Comparison of ENCODE assay signal across 9 cellular contexts in genomic region chr1:23555225-23555801, GRCh38. TPM values are rescaled to one million over a fixed set of nuclear protein-coding genes. Genes with fewer than 3 reads are reported as not detected.
DNase-seq lines count a peak whose midpoint lies in the region; ATAC-seq, FAIRE-seq and TF ChIP-seq lines count a peak whose summit lies in the region.
"Had no signal": no experiment of that assay in that cellular context is flagged by ENCODE, and none has a peak within 500 bp of the region (broad histone marks: within the 10 kb centered on the region; RNA-seq: fewer than 3 reads in every experiment).

No MANE protein-coding gene starts in this region.

- peaks cover 23% of the 10 kb centered on the region for H3K79me2 ChIP-seq in endothelial cell of umbilical vein (ENCODE audit: control insufficient read depth, insufficient read depth, low read length)

- no peak for FAIRE-seq in endothelial cell of umbilical vein (lab: Jason Lieb, UNC)
- FAIRE-seq: colon had no signal

- dilution Hi-C loops in endothelial cell of umbilical vein (cut with MboI; ENCODE audit: extremely low pct_ligation_motif_present, low sequenced_read_pairs), result no loop called here

- TF ChIP-seq CTCF in Panc1 (IDR thresholded peaks at IDR 0.05) (peak; percentile 50; the same call in 1 of the 2 replicates), endothelial cell of umbilical vein (IDR thresholded peaks at IDR 0.05; ENCODE audit: extremely low read depth in 1 of 2, insufficient read depth in 1 of 2, low read depth in 1 of 2, low read length in 2 of 2) (no peak)

- intact Hi-C loops in Panc1 (cut with micrococcal nuclease; ENCODE audit: unreplicated experiment), result no loop called here
- intact Hi-C loops in endothelial cell of umbilical vein (cut with micrococcal nuclease), result loop anchor here (2.0 to 5.0 kb wide), 3 partner anchors 137 to 247 kb away; partner anchors contain the start of genes ELOA and GALE

- H3K4me3 ChIP-seq in Panc1 (ENCODE audit: low read depth in 2 of 2, low read length in 2 of 2) (peak overlapping the region; percentile 43 to 52), endothelial cell of umbilical vein (replicated peaks in 1 of 3; ENCODE audit: insufficient read depth in 1 of 3, low read depth in 1 of 3, low read length in 3 of 3) (peak overlapping the region in 2 of 3 experiments; percentile 32 to 55), neuron (ENCODE audit: low read length) (peak overlapping the region; percentile 90)

- no peak for TF ChIP-seq POLR2A in endothelial cell of umbilical vein (IDR thresholded peaks at IDR 0.05; ENCODE audit: low read depth, low read length)

- ATAC-seq in Panc1 (no peak), HG02973 (IDR thresholded peaks at IDR 0.05; ENCODE audit: unreplicated experiment) (no peak), HG02571 (IDR thresholded peaks at IDR 0.05; ENCODE audit: unreplicated experiment) (no peak)

- BruUV-seq in Panc1 (replicated peaks; lab: Mats Ljungman, UMichigan), result TSS peak; percentile 96
- BruUV-seq in endothelial cell of umbilical vein (replicated peaks; lab: Mats Ljungman, UMichigan), result TSS peak; percentile 39

- H3K4me1 ChIP-seq in Panc1 (ENCODE audit: control insufficient read depth, insufficient read depth, low read length) (peaks cover 43% of the 10 kb centered on the region), endothelial cell of umbilical vein (ENCODE audit: control insufficient read depth, extremely low read depth, insufficient read depth, low read length) (peaks cover 46% of the 10 kb centered on the region), neuron (ENCODE audit: insufficient read depth, low read length) (peaks cover 43% of the 10 kb centered on the region)

- H2AFZ ChIP-seq in endothelial cell of umbilical vein (ENCODE audit: low read depth, low read length), result no peak overlapping the region
- no peak overlapping the region for H2AFZ ChIP-seq in neuron (ENCODE audit: low read depth, low read length)

- no peaks in the 10 kb centered on the region for H3K9me1 ChIP-seq in endothelial cell of umbilical vein (replicated peaks; ENCODE audit: control insufficient read depth, extremely low read depth, insufficient read depth, low read length)

- H3K36me3 ChIP-seq in Panc1 (ENCODE audit: control insufficient read depth, insufficient read depth, low read length) (peaks cover 6% of the 10 kb centered on the region; the same call in 1 of the 2 replicates), endothelial cell of umbilical vein (ENCODE audit: control insufficient read depth in 2 of 2, extremely low read depth in 1 of 2, insufficient read depth in 2 of 2, low read length in 2 of 2) (peaks cover 2 to 3% of the 10 kb centered on the region in 2 experiments), neuron (ENCODE audit: insufficient read depth, low read length) (peaks cover 2% of the 10 kb centered on the region)

- H3K9ac ChIP-seq in endothelial cell of umbilical vein (replicated peaks; ENCODE audit: extremely low read depth, insufficient read depth, low read length), result peak overlapping the region; percentile 99

- H3K27ac ChIP-seq in Panc1 (ENCODE audit: low read length), result peak overlapping the region; percentile 88
- peak overlapping the region; percentile 99 for H3K27ac ChIP-seq in endothelial cell of umbilical vein (ENCODE audit: insufficient read depth, low read depth, low read length)

- H3K27me3 ChIP-seq in Panc1 (ENCODE audit: control insufficient read depth, insufficient read depth, low read length) (no peaks in the 10 kb centered on the region), endothelial cell of umbilical vein (ENCODE audit: control insufficient read depth in 2 of 2, insufficient read depth in 2 of 2, low read length in 2 of 2) (no peaks in the 10 kb centered on the region), neuron (ENCODE audit: insufficient read depth, low read length) (no peaks in the 10 kb centered on the region)

- POLR2A ChIA-PET in Panc1 (lab: Charles Lee), result no interaction called here
- POLR2A ChIA-PET in endothelial cell of umbilical vein (lab: Charles Lee), result interaction anchor here (1.2 to 1.7 kb wide), 3 partner anchors 9 to 80 kb away, joined by 4 to 5 read pairs (median 4); no protein-coding TSS in a partner anchor

- CTCF ChIA-PET in Panc1 (lab: Charles Lee), result interaction anchor here (0.6 to 2.5 kb wide), 5 partner anchors 11 to 82 kb away, joined by 3 to 11 read pairs (median 5); no protein-coding TSS in a partner anchor
- CTCF ChIA-PET in endothelial cell of umbilical vein (lab: Charles Lee), result interaction anchor here (0.7 to 24.8 kb wide), 10 partner anchors 10 to 109 kb away, joined by 3 to 1069 read pairs (median 4); partner anchors contain the start of gene ASAP3

- DNase-seq in NCI-H748 (lab: John Stamatoyannopoulos, UW; ENCODE audit: unreplicated experiment) (peak; percentile 45), NCI-H748 treated with DMSO at 0.1 percent for 48 hours (lab: John Stamatoyannopoulos, UW) (no peak), Panc1 (ENCODE audit: low read depth, low spot score) (no peak), endothelial cell of umbilical vein (ENCODE audit: low read depth, low spot score) (peak; percentile 78), NCI-H187 treated with DMSO at 0.1 percent for 48 hours (lab: John Stamatoyannopoulos, UW) (no peak)

- peak overlapping the region; percentile 79 for H3K4me2 ChIP-seq in endothelial cell of umbilical vein (ENCODE audit: insufficient read depth, low read length)

- H4K20me1 ChIP-seq in endothelial cell of umbilical vein (replicated peaks; ENCODE audit: control insufficient read depth, extremely low read depth, insufficient read depth, low read length), result no peaks in the 10 kb centered on the region

- no peaks in the 10 kb centered on the region for H3K9me3 ChIP-seq in Panc1 (ENCODE audit: control insufficient read depth, insufficient read depth, low read depth, low read length)
- H3K9me3 ChIP-seq in endothelial cell of umbilical vein (replicated peaks; ENCODE audit: control insufficient read depth, insufficient read depth, low read length), result no peaks in the 10 kb centered on the region
- no peaks in the 10 kb centered on the region for H3K9me3 ChIP-seq in neuron (ENCODE audit: low read length)

- in situ Hi-C loops in Panc1 (cut with HindIII; ENCODE audit: low pct_unique_long_range_greater_than_20kb, low sequenced_read_pairs), result no loop called here

TF ChIP-seq in endothelial cell of umbilical vein, 7 proteins besides CTCF, POLR2A, EP300 and RAD21:
- TF ChIP-seq POLR2AphosphoS5 (IDR thresholded peaks at IDR 0.05; ENCODE audit: insufficient read depth, low read depth, low read length) (peak; percentile 5), FOS (IDR thresholded peaks at IDR 0.05; ENCODE audit: borderline replicate concordance, insufficient read depth, low read length) (no peak)
TF ChIP-seq in endothelial cell of umbilical vein: peak in this region for 1.

RNA-seq across cellular contexts. Expression of gene ID3, which starts 4.0 kb away (rescaled TPM):
- total RNA-seq in Panc1 (2021; ENCODE audit: unreplicated experiment) (39.6 TPM), endothelial cell of umbilical vein (277 and 310 TPM in 2 replicates)
- 46.3 TPM for polyA plus RNA-seq in Panc1 (2012; ENCODE audit: insufficient read length)
- 783 and 971 TPM in 2 replicates for polyA plus RNA-seq in endothelial cell of umbilical vein
- 696 and 743 TPM in 2 replicates for polyA plus RNA-seq in endothelial cell of umbilical vein (2011; cell fraction: cytosol; rRNA removed)
- 934 and 1,004 TPM in 2 replicates for polyA plus RNA-seq in endothelial cell of umbilical vein (2011; cell fraction: nucleus; rRNA removed)
- polyA plus RNA-seq in endothelial cell of umbilical vein (2012), result 264 and 295 TPM in 2 replicates
- polyA minus RNA-seq in endothelial cell of umbilical vein, result 160 and 202 TPM in 2 replicates
- polyA minus RNA-seq in endothelial cell of umbilical vein (2011; cell fraction: cytosol; rRNA and poly(A)+ RNA removed), result 421 TPM
- polyA minus RNA-seq in endothelial cell of umbilical vein (2011; cell fraction: nucleus; rRNA and poly(A)+ RNA removed), result 377 and 561 TPM in 2 replicates

RNA-seq across cellular contexts. Expression of gene E2F2, which starts 24.3 kb away (rescaled TPM):
- 9.5 TPM for total RNA-seq in Panc1 (2021; ENCODE audit: unreplicated experiment)
- polyA plus RNA-seq in Panc1 (2012; ENCODE audit: insufficient read length), result 3.1 TPM
- total RNA-seq in endothelial cell of umbilical vein, result 5.0 and 5.6 TPM in 2 replicates
- polyA plus RNA-seq in endothelial cell of umbilical vein, result 0.83 and 1.1 TPM in 2 replicates
- polyA plus RNA-seq in endothelial cell of umbilical vein (2011; cell fraction: cytosol; rRNA removed), result 0.95 and 1.2 TPM in 2 replicates
- 1.9 and 2.0 TPM in 2 replicates for polyA plus RNA-seq in endothelial cell of umbilical vein (2011; cell fraction: nucleus; rRNA removed)
- polyA plus RNA-seq in endothelial cell of umbilical vein (2012), result 1.1 and 1.6 TPM in 2 replicates
- polyA minus RNA-seq in endothelial cell of umbilical vein, result 1.5 and 1.9 TPM in 2 replicates
- polyA minus RNA-seq in endothelial cell of umbilical vein (2011; cell fraction: cytosol; rRNA and poly(A)+ RNA removed), result 11.7 TPM
- polyA minus RNA-seq in endothelial cell of umbilical vein (2011; cell fraction: nucleus; rRNA and poly(A)+ RNA removed), result 1.6 and 2.9 TPM in 2 replicates

Comparison
In these comparisons a context has a peak if more than half of its experiments do, and no peak if none do; other contexts are left out.
1. DNase-seq: peak in NCI-H748 (single experiment) and endothelial cell of umbilical vein (single experiment); none in NCI-H748 treated with DMSO at 0.1 percent for 48 hours (single experiment), Panc1 (single experiment) and NCI-H187 treated with DMSO at 0.1 percent for 48 hours (single experiment).
2. Peak in every context shown above with its lines, with median percentiles within 50 percentile points of each other: H3K4me3 ChIP-seq.